9 cellular contexts compared by ENCODE assay signal in genomic region chr6:164439331-164439730, GRCh38.
"Had no signal": no experiment of that assay in that cellular context is flagged by ENCODE, and none has a peak within 500 bp of the region (broad histone marks: within the 10 kb centered on the region; RNA-seq: fewer than 3 reads in every experiment).

No MANE protein-coding gene starts in this region.

- H3K4me3 Mint-ChIP-seq: IgD-negative memory B cell had no signal

- H3K27me3 Mint-ChIP-seq: IgD-negative memory B cell had no signal

- H3K4me2 ChIP-seq: KMS-11 had no signal

- H3K4me3 ChIP-seq: K562 had no signal

- FAIRE-seq: HepG2, HTR-8/SVneo, K562 had no signal

- DNase-seq: IMR-90, KBM-7, KG1 had no signal

- ATAC-seq: HepG2, K562 had no signal

- H3K4me1 Mint-ChIP-seq: IgD-negative memory B cell had no signal

- H3K9ac ChIP-seq: KMS-11 had no signal

- H3K27ac Mint-ChIP-seq: IgD-negative memory B cell had no signal

- H3K27ac ChIP-seq: HL-60, KMS-11 had no signal
